1 cellular context compared by ENCODE assay signal in the genomic region with DNA sequence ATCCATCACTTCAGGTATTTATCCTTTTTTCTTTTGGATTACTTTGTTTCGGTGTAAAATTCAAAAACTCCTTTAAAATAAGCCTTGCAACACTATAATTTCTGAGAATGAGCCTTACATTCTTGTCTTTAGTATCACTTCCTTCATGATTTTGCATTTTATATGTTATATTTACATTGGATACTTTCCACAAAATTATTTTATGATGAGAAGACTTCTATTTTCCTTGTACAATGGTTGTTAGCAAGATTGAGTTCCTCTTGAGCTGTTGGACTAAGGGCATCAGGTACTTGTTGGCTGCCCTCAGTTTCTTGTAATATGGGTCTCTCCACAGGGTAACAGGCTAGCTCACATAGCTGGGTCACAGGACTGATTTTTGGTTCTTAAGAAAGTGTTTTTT.
TF ChIP-seq lines count a peak whose summit lies in the region.

No MANE protein-coding gene starts in this region.

TF ChIP-seq in IMR-90, 13 proteins besides CTCF, POLR2A, EP300 and RAD21 (continued from another document):
- no peak for TF ChIP-seq SMC3 (IDR thresholded peaks at IDR 0.05; ENCODE audit: low read depth, low read length)
- TF ChIP-seq, protein P1, sequence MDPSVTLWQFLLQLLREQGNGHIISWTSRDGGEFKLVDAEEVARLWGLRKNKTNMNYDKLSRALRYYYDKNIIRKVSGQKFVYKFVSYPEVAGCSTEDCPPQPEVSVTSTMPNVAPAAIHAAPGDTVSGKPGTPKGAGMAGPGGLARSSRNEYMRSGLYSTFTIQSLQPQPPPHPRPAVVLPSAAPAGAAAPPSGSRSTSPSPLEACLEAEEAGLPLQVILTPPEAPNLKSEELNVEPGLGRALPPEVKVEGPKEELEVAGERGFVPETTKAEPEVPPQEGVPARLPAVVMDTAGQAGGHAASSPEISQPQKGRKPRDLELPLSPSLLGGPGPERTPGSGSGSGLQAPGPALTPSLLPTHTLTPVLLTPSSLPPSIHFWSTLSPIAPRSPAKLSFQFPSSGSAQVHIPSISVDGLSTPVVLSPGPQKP (IDR thresholded peaks at IDR 0.05; ENCODE audit: borderline replicate concordance, low read depth, low read length) = no peak
- no peak for TF ChIP-seq MAZ (IDR thresholded peaks at IDR 0.05; ENCODE audit: borderline replicate concordance, low read depth, low read length)
- no peak for TF ChIP-seq RCOR1 (IDR thresholded peaks at IDR 0.05; ENCODE audit: insufficient replicate concordance, low read length)
- no peak for TF ChIP-seq CEBPB (IDR thresholded peaks at IDR 0.05; ENCODE audit: low read depth, low read length)
- TF ChIP-seq NFE2L2 (IDR thresholded peaks at IDR 0.05; ENCODE audit: low read depth, low read length) = no peak
- TF ChIP-seq, protein P2, sequence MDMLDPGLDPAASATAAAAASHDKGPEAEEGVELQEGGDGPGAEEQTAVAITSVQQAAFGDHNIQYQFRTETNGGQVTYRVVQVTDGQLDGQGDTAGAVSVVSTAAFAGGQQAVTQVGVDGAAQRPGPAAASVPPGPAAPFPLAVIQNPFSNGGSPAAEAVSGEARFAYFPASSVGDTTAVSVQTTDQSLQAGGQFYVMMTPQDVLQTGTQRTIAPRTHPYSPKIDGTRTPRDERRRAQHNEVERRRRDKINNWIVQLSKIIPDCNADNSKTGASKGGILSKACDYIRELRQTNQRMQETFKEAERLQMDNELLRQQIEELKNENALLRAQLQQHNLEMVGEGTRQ (IDR thresholded peaks at IDR 0.05; ENCODE audit: low read depth, low read length) = no peak
- no peak for TF ChIP-seq CHD1 (IDR thresholded peaks at IDR 0.05; ENCODE audit: low read depth, low read length)
